27 cellular contexts compared by ENCODE assay signal in the genomic region with DNA sequence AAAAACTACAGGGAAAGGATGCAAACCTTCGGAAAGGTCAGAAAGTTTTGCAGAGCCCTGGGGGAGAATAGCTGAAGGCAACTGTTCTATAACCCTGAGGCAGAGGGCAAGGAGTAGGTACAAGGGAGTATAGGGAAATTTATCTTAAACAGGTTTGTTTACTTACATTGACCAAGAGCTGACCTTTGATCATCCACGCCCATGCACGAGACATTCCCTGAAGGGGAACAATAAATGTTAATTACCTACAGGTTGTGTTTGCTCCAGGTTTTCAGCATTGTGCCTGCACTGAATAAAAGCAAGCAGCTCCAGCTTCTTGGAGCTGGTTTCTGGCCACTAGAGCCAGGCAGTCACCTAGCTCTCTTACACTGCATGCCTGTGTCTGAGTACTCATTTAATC.
DNase-seq lines count a peak whose midpoint lies in the region; ATAC-seq, FAIRE-seq and TF ChIP-seq lines count a peak whose summit lies in the region.
"Had no signal": no experiment of that assay in that cellular context is flagged by ENCODE, and none has a peak within 500 bp of the region (broad histone marks: within the 10 kb centered on the region; RNA-seq: fewer than 3 reads in every experiment).

No MANE protein-coding gene starts in this region.

- TF ChIP-seq POLR2A in HCT116 (IDR thresholded peaks at IDR 0.05; ENCODE audit: borderline replicate concordance, extremely low read depth, insufficient read depth, insufficient read length) (no peak), HepG2 (IDR thresholded peaks at IDR 0.05; ENCODE audit: insufficient read depth in 1 of 2, low read depth in 2 of 2, low read length in 2 of 2) (no peak), vagina (IDR thresholded peaks at IDR 0.05) (no peak)

- no peak overlapping the region for H3K9ac ChIP-seq in HCT116 (ENCODE audit: low read length)
- no peak overlapping the region for H3K9ac ChIP-seq in HepG2 (ENCODE audit: insufficient read depth, low read depth, low read length)
- H3K9ac ChIP-seq in Karpas-422 (ENCODE audit: low read length), result no peak overlapping the region
- H3K9ac ChIP-seq: BLaER1 treated with 17β-estradiol and CSF1 and Interleukin-3, amounts not matched to agents 10 nM and 100 nM; KMS-11 had no signal

- H3K27ac ChIP-seq in HCT116 (ENCODE audit: low read depth, low read length), result no peak overlapping the region
- H3K27ac ChIP-seq in HepG2 (ENCODE audit: extremely low read length, insufficient read depth, low read length), result no peak overlapping the region
- H3K27ac ChIP-seq in small intestine (ENCODE audit: low read depth in 1 of 2, low read length in 1 of 2), result peak overlapping the region; percentile 53 to 64
- no peak overlapping the region for H3K27ac ChIP-seq in vagina
- no peak overlapping the region for H3K27ac ChIP-seq in upper lobe of right lung
- no peak overlapping the region for H3K27ac ChIP-seq in Karpas-422 (ENCODE audit: low read length)
- H3K27ac ChIP-seq in left lung, result no peak overlapping the region
- H3K27ac ChIP-seq: BLaER1 treated with 17β-estradiol and CSF1 and Interleukin-3, amounts not matched to agents 10 nM and 100 nM; KMS-11; thyroid gland had no signal

- RAD21 ChIA-PET in HCT116 (lab: Charles Lee; ENCODE audit: low non-redundant PET in 1 of 2, low total read pairs in 2 of 2, uncharacterized antibody in 2 of 2, unreplicated experiment in 2 of 2), result no interaction called here

- DNase-seq in HCT116 (ENCODE audit: low read depth, low spot score) (no peak), NCI-H748 treated with DMSO at 0.1 percent for 48 hours (lab: John Stamatoyannopoulos, UW) (peak; percentile 5), HepG2 (ENCODE audit: low spot score) (peak; percentile 83), small intestine (peak; percentile 97), vagina (ENCODE audit: extremely low spot score in 2 of 2) (no peak), upper lobe of right lung (no peak), Karpas-422 (no peak), left lung (no peak)
- DNase-seq: activated CD4-positive, alpha-beta T cell treated with anti-CD3 and anti-CD28 coated beads, Interleukin-2, amount 50 U/mL, for 1 hour; activated CD4-positive, CD25-positive, alpha-beta regulatory T cell; activated gamma-delta T cell; activated naive CD8-positive, alpha-beta T cell treated with anti-CD3 and anti-CD28 coated beads for 36 hours; activated T-cell treated with anti-CD3 and anti-CD28 coated beads, Interleukin-2, amount 50 U/mL, for 1 hour; aorta; cortex of kidney; DMS79; effector memory CD4-positive, alpha-beta T cell; GDM1; hypothalamus; NCI-H1417 treated with DMSO at 0.1 percent for 48 hours; NCI-H345; right cardiac atrium; thyroid gland had no signal

- FAIRE-seq in HepG2 (lab: Jason Lieb, UNC) (peak; percentile 83), small intestine (lab: Jason Lieb, UNC) (peak; percentile 5)
- FAIRE-seq: bronchial epithelial cell had no signal

- H3K4me3 ChIP-seq in HCT116 (replicated peaks in 1 of 2; ENCODE audit: low read depth in 1 of 2, low read length in 2 of 2), result no peak overlapping the region
- peak overlapping the region in 1 of 3 experiments; percentile 16; a peak in 1 of 6 replicates for H3K4me3 ChIP-seq in HepG2 (replicated peaks in 1 of 3; ENCODE audit: insufficient read depth in 1 of 3, low read depth in 2 of 3, low read length in 3 of 3)
- no peak overlapping the region for H3K4me3 ChIP-seq in small intestine (ENCODE audit: low read depth in 1 of 2, low read length in 2 of 2)
- no peak overlapping the region for H3K4me3 ChIP-seq in vagina
- H3K4me3 ChIP-seq in upper lobe of right lung, result no peak overlapping the region
- no peak overlapping the region for H3K4me3 ChIP-seq in Karpas-422 (ENCODE audit: low read length)
- H3K4me3 ChIP-seq in left lung, result no peak overlapping the region
- H3K4me3 ChIP-seq: BLaER1 treated with 17β-estradiol and CSF1 and Interleukin-3, amounts not matched to agents 10 nM and 100 nM; GM23338; thyroid gland had no signal

- H3K4me2 ChIP-seq in HCT116 (ENCODE audit: low read length), result peak overlapping the region; percentile 47
- peak overlapping the region; percentile 46 for H3K4me2 ChIP-seq in HepG2 (ENCODE audit: low read depth, low read length)
- no peak overlapping the region for H3K4me2 ChIP-seq in Karpas-422 (ENCODE audit: low read depth, low read length, poor library complexity, severe bottlenecking)
- H3K4me2 ChIP-seq: BLaER1 treated with 17β-estradiol and CSF1 and Interleukin-3, amounts not matched to agents 10 nM and 100 nM; GM23338; KMS-11 had no signal

- H3K36me3 ChIP-seq in HCT116 (ENCODE audit: control insufficient read depth in 1 of 2, insufficient read depth in 2 of 2, low read length in 2 of 2) (no peaks in the 10 kb centered on the region), HepG2 (replicated peaks in 1 of 2; ENCODE audit: control insufficient read depth in 1 of 2, insufficient read depth in 2 of 2, low read length in 2 of 2) (no peaks in the 10 kb centered on the region), small intestine (ENCODE audit: control insufficient read depth in 2 of 2, insufficient read depth in 2 of 2, low read length in 2 of 2) (no peaks in the 10 kb centered on the region), vagina (no peaks in the 10 kb centered on the region), upper lobe of right lung (no peaks in the 10 kb centered on the region), Karpas-422 (ENCODE audit: insufficient read depth, low read length) (no peaks in the 10 kb centered on the region), left lung (no peaks in the 10 kb centered on the region)
- H3K36me3 ChIP-seq: BLaER1 treated with 17β-estradiol and CSF1 and Interleukin-3, amounts not matched to agents 10 nM and 100 nM; thyroid gland had no signal

- TF ChIP-seq RAD21 in HCT116 (IDR thresholded peaks at IDR 0.05; ENCODE audit: low read depth), result no peak
- TF ChIP-seq RAD21 in HepG2 (CRISPR knock-in tag; IDR thresholded peaks at IDR 0.05), result no peak

- H3K79me2 ChIP-seq in HCT116 (ENCODE audit: insufficient read depth, low read length) (no peaks in the 10 kb centered on the region), HepG2 (ENCODE audit: insufficient read depth, low read length) (no peaks in the 10 kb centered on the region), Karpas-422 (ENCODE audit: low read length) (no peaks in the 10 kb centered on the region)

- intact Hi-C loops in HCT116 (cut with micrococcal nuclease) (no loop called here), HepG2 (cut with micrococcal nuclease; ENCODE audit: unreplicated experiment) (no loop called here), vagina (cut with DNase I) (no loop called here), upper lobe of right lung (cut with DNase I) (no loop called here), left lung (cut with DNase I) (no loop called here)

- 9% methylated on average over 1 of the region's 3 CpGs for WGBS in HepG2 (ENCODE audit: low lambda C conversion rate)
- WGBS in small intestine, 3 donors, result 12 to 67% (median 24%) methylated on average over 3 of the region's 3 CpGs

- H4K20me1 ChIP-seq in HCT116 (ENCODE audit: insufficient read depth), result no peaks in the 10 kb centered on the region
- H4K20me1 ChIP-seq in HepG2 (ENCODE audit: insufficient read depth, low read length), result no peaks in the 10 kb centered on the region
- no peaks in the 10 kb centered on the region for H4K20me1 ChIP-seq in Karpas-422 (ENCODE audit: insufficient read depth, low read depth, low read length)
- H4K20me1 ChIP-seq: BLaER1 treated with 17β-estradiol and CSF1 and Interleukin-3, amounts not matched to agents 10 nM and 100 nM had no signal

- CTCF ChIA-PET in HCT116 (lab: Charles Lee), result no interaction called here
- CTCF ChIA-PET in HepG2 (lab: Yijun Ruan, JAX; ENCODE audit: low intra/inter-chr PET ratio, low total read pairs), result no interaction called here

- H3K27me3 ChIP-seq in HCT116 (ENCODE audit: insufficient read depth, low read length), result no peaks in the 10 kb centered on the region
- H3K27me3 ChIP-seq in HepG2 (ENCODE audit: control insufficient read depth in 1 of 2, insufficient read depth in 2 of 2, low read length in 2 of 2), result no peaks in the 10 kb centered on the region
- H3K27me3 ChIP-seq in small intestine (ENCODE audit: control insufficient read depth in 2 of 2, insufficient read depth in 2 of 2, low read length in 2 of 2), result no peaks in the 10 kb centered on the region
- H3K27me3 ChIP-seq in vagina, result no peaks in the 10 kb centered on the region
- no peaks in the 10 kb centered on the region for H3K27me3 ChIP-seq in upper lobe of right lung
- H3K27me3 ChIP-seq in Karpas-422 (ENCODE audit: low read length), result no peaks in the 10 kb centered on the region
- H3K27me3 ChIP-seq in left lung, result no peaks in the 10 kb centered on the region
- H3K27me3 ChIP-seq: BLaER1 treated with 17β-estradiol and CSF1 and Interleukin-3, amounts not matched to agents 10 nM and 100 nM; thyroid gland had no signal

- no peaks in the 10 kb centered on the region for H3K9me3 ChIP-seq in HCT116 (ENCODE audit: control insufficient read depth in 1 of 2, insufficient read depth in 1 of 2, low read depth in 1 of 2, low read length in 2 of 2)
- no peaks in the 10 kb centered on the region for H3K9me3 ChIP-seq in HepG2 (ENCODE audit: low read length)
- no peaks in the 10 kb centered on the region for H3K9me3 ChIP-seq in small intestine (ENCODE audit: control insufficient read depth, low read depth)
- no peaks in the 10 kb centered on the region for H3K9me3 ChIP-seq in vagina
- H3K9me3 ChIP-seq in upper lobe of right lung, result no peaks in the 10 kb centered on the region
- peaks cover 3% of the 10 kb centered on the region; the same call in 1 of the 2 replicates for H3K9me3 ChIP-seq in Karpas-422 (ENCODE audit: low read length)
- no peaks in the 10 kb centered on the region for H3K9me3 ChIP-seq in left lung
- H3K9me3 ChIP-seq: BLaER1 treated with 17β-estradiol and CSF1 and Interleukin-3, amounts not matched to agents 10 nM and 100 nM; thyroid gland had no signal

- ATAC-seq in HCT116 (no peak; the same call in 1 of the 2 replicates), HepG2 (peak; percentile 92), upper lobe of right lung (no peak), left lung (no peak)
- ATAC-seq: right cardiac atrium had no signal

- peaks cover 2 to 8% of the 10 kb centered on the region in 2 experiments; a peak in 3 of 4 replicates for H3K4me1 ChIP-seq in HCT116 (ENCODE audit: control insufficient read depth in 1 of 2, insufficient read depth in 2 of 2, low read length in 2 of 2)
- H3K4me1 ChIP-seq in HepG2 (ENCODE audit: insufficient read depth, low read length), result peaks cover 39% of the 10 kb centered on the region
- H3K4me1 ChIP-seq in small intestine (ENCODE audit: control insufficient read depth in 2 of 2, insufficient read depth in 1 of 2, low read depth in 1 of 2, low read length in 1 of 2), result peaks cover 3 to 7% of the 10 kb centered on the region in 2 donors
- no peaks in the 10 kb centered on the region for H3K4me1 ChIP-seq in vagina
- H3K4me1 ChIP-seq in upper lobe of right lung, result no peaks in the 10 kb centered on the region
- no peaks in the 10 kb centered on the region for H3K4me1 ChIP-seq in Karpas-422 (ENCODE audit: low read length)
- H3K4me1 ChIP-seq in left lung, result no peaks in the 10 kb centered on the region
- H3K4me1 ChIP-seq: BLaER1 treated with 17β-estradiol and CSF1 and Interleukin-3, amounts not matched to agents 10 nM and 100 nM; thyroid gland had no signal

- TF ChIP-seq EP300 in HepG2 (IDR thresholded peaks at IDR 0.05; ENCODE audit: low read depth in 2 of 2, low read length in 2 of 2) (peak in 1 of 2 experiments; percentile 42; a peak in 1 of 4 replicates), HepG2 (CRISPR knock-in tag; IDR thresholded peaks at IDR 0.05; ENCODE audit: borderline replicate concordance) (no peak; the same call in 1 of the 2 replicates)

- in situ Hi-C loops in HepG2 (cut with HindIII; ENCODE audit: extremely low pct_ligation_motif_present, low pct_unique_long_range_greater_than_20kb), result no loop called here

- no peaks in the 10 kb centered on the region for H3K9me2 ChIP-seq in HCT116 (ENCODE audit: insufficient read depth)
- H3K9me2 ChIP-seq in Karpas-422 (replicated peaks; ENCODE audit: insufficient read depth, low read length), result no peaks in the 10 kb centered on the region

- no TSS peak for BruUV-seq in HCT116 (replicated peaks; lab: Mats Ljungman, UMichigan)
- BruUV-seq in HepG2 (replicated peaks; lab: Mats Ljungman, UMichigan), result no TSS peak

- no peak for TF ChIP-seq CTCF in HCT116 (IDR thresholded peaks at IDR 0.05 in 2 of 3, conservative IDR thresholded peaks at IDR 0.05 in 1 of 3; ENCODE audit: borderline replicate concordance in 1 of 3, insufficient read depth in 1 of 3, low read depth in 2 of 3, low read length in 2 of 3)
- no peak for TF ChIP-seq CTCF in HepG2 (CRISPR knock-in tag; IDR thresholded peaks at IDR 0.05)
- TF ChIP-seq CTCF in vagina (IDR thresholded peaks at IDR 0.05), result no peak
- no peak for TF ChIP-seq CTCF in upper lobe of right lung (IDR thresholded peaks at IDR 0.05)
- no peak for TF ChIP-seq CTCF in left lung (IDR thresholded peaks at IDR 0.05)

- H2AFZ ChIP-seq in HCT116 (ENCODE audit: low read depth, low read length, poor library complexity, severe bottlenecking), result peak overlapping the region; percentile 86
- no peak overlapping the region for H2AFZ ChIP-seq in HepG2 (ENCODE audit: low read length)
- no peak overlapping the region for H2AFZ ChIP-seq in Karpas-422 (ENCODE audit: low read length)
- H2AFZ ChIP-seq: GM23338 had no signal

- POLR2A ChIA-PET in HCT116 (lab: Charles Lee) (no interaction called here), HepG2 (lab: Yijun Ruan, JAX) (no interaction called here)

Comparison
In these comparisons a context has a peak if more than half of its experiments do, and no peak if none do; other contexts are left out.
1. DNase-seq: peak in NCI-H748 treated with DMSO at 0.1 percent for 48 hours (single experiment), HepG2 (single experiment) and small intestine (single experiment); none in HCT116 (single experiment), vagina (0 of 2), upper lobe of right lung (single experiment), Karpas-422 (single experiment) and left lung (0 of 2).
2. H3K27ac ChIP-seq: peak in small intestine (2 of 2); none in HCT116 (single experiment), HepG2 (single experiment), vagina (single experiment), upper lobe of right lung (single experiment), Karpas-422 (single experiment) and left lung (0 of 2).